ENCODE assay signal across 1 cellular context in genomic region chr6:147156218-147156617, GRCh38.
TF ChIP-seq lines count a peak whose summit lies in the region.

No MANE protein-coding gene starts in this region.

TF ChIP-seq in IMR-90, 13 proteins besides CTCF, POLR2A, EP300 and RAD21:
- no peak for TF ChIP-seq CHD1 (IDR thresholded peaks at IDR 0.05; ENCODE audit: low read depth, low read length)
- no peak for TF ChIP-seq FOS (IDR thresholded peaks at IDR 0.05; ENCODE audit: low read depth, low read length)
- TF ChIP-seq USF2 (IDR thresholded peaks at IDR 0.05; ENCODE audit: low read depth, low read length): no peak
- no peak for TF ChIP-seq MAFK (IDR thresholded peaks at IDR 0.05; ENCODE audit: low read depth, low read length)
- no peak for TF ChIP-seq BHLHE40 (IDR thresholded peaks at IDR 0.05; ENCODE audit: low read depth, low read length)
- no peak for TF ChIP-seq MXI1 (IDR thresholded peaks at IDR 0.05; ENCODE audit: borderline replicate concordance, low read depth, low read length)
- TF ChIP-seq SMC3 (IDR thresholded peaks at IDR 0.05; ENCODE audit: low read depth, low read length): no peak
- no peak for TF ChIP-seq ELK1 (IDR thresholded peaks at IDR 0.05; ENCODE audit: borderline replicate concordance, low read depth, low read length)
TF ChIP-seq in IMR-90: peak in this region for 0.
